In the genomic region with DNA sequence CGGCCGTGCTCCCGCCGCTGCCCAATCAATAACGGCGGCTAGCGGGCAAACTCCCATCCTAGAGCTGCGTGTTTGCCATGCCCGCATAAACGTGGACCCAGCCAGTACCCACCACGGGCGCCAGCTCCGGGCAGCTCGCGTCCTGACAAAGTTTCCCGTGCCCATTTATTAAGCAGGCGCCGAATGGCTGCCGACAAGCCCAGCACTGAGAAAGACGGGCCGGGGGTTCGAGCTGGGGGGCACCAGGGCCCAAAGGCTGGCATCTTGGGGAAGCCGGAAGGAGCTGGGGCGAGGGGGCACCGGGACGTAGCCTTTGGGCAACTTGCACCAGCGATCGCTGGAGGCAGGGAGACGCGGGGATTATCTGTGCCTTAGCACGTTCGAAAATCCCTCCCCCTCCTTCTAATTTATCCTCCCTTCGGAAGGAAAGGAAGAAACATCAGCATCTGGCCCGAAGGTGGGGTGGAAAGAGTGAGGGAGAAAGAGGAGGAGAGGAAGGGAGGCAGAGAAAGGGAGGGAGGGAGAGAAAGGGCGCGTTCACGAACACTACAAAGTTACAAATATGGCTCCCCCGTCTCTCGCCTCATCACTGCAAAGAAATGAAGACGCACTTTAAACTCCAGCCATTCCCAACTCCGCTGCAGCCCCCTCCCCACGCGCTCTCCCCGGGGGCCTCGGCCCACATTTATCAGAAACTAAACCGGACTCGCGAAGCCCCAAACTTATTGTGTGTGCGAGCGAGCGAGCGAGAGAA, we compare ENCODE assay signal across 8 cellular contexts. TPM values are rescaled to one million over a fixed set of nuclear protein-coding genes. Genes with fewer than 3 reads are reported as not detected.
DNase-seq lines count a peak whose midpoint lies in the region; FAIRE-seq and TF ChIP-seq lines count a peak whose summit lies in the region.

No MANE protein-coding gene starts in this region.

- H3K4me3 ChIP-seq in AG04449 (ENCODE audit: low read depth, low read length) = peak overlapping the region; percentile 95
- peak overlapping the region; percentile 90 for H3K4me3 ChIP-seq in NT2/D1 (ENCODE audit: insufficient read length, low read depth)

- POLR2A ChIA-PET in AG04449 (lab: Yijun Ruan, JAX) = interaction anchor here (0.9 to 1.2 kb wide), 2 partner anchors 389 to 543 kb away, joined by 3 read pairs; a partner anchor contains a TSS

- peaks cover 6% of the 10 kb centered on the region for H3K27me3 Mint-ChIP-seq in neural crest cell (ENCODE audit: low read depth)

- H3K9me3 Mint-ChIP-seq in neural crest cell = no peaks in the 10 kb centered on the region

- TF ChIP-seq CTCF in AG04449 (IDR thresholded peaks at IDR 0.05; ENCODE audit: insufficient read depth, low read length, missing control alignments) (no peak), neural crest cell (conservative IDR thresholded peaks at IDR 0.05) (no peak)

- H3K4me1 Mint-ChIP-seq in neural crest cell = peaks cover 50% of the 10 kb centered on the region

- peak overlapping the region; percentile 98 for H3K27ac Mint-ChIP-seq in neural crest cell (ENCODE audit: unreplicated experiment)

- no peaks in the 10 kb centered on the region for H3K9me3 ChIP-seq in NT2/D1 (ENCODE audit: insufficient read depth, low read length)

- H3K27me3 ChIP-seq in NT2/D1 (ENCODE audit: insufficient read depth, insufficient read length) = peaks cover 14% of the 10 kb centered on the region

- peak overlapping the region; percentile 99 for H3K4me3 Mint-ChIP-seq in neural crest cell

- H3K36me3 Mint-ChIP-seq in neural crest cell (ENCODE audit: low read depth) = peaks cover 13% of the 10 kb centered on the region

- peaks cover 12% of the 10 kb centered on the region for H3K36me3 ChIP-seq in NT2/D1 (ENCODE audit: insufficient read depth, insufficient read length, low read length)

- DNase-seq in AG04449 (ENCODE audit: low read depth, low spot score) (no peak), GM18507 (ENCODE audit: extremely low spot score, insufficient read length, low read depth) (no peak), NT2/D1 (ENCODE audit: low read depth, low spot score) (peak; percentile 28), fibroblast of the conjunctiva (ENCODE audit: low read depth) (peak; percentile 54), neural crest cell (ENCODE audit: low read depth, low spot score) (peak; percentile 39), urothelium cell line (ENCODE audit: low spot score) (peak; percentile 56), cortex of kidney (lab: John Stamatoyannopoulos, UW) (no peak)
- DNase-seq in activated effector memory CD4-positive, alpha-beta T cell treated with Interleukin-2 at 50 U/mL for 16 hours = peak; percentile 34

- H3K9ac ChIP-seq in NT2/D1 (ENCODE audit: insufficient read length, low read depth) = peak overlapping the region; percentile 97

- peaks cover 3% of the 10 kb centered on the region for H3K4me1 ChIP-seq in NT2/D1 (ENCODE audit: insufficient read depth, insufficient read length)

- CTCF ChIA-PET in AG04449 (lab: Yijun Ruan, JAX) = interaction anchor here (0.9 to 1.2 kb wide), 5 partner anchors 14 to 266 kb away, joined by 3 to 4 read pairs (median 3); no protein-coding TSS in a partner anchor

- peak; percentile 41 for FAIRE-seq in GM18507 (lab: Jason Lieb, UNC)
- FAIRE-seq in urothelium cell line (lab: Jason Lieb, UNC) = no peak

RNA-seq across cellular contexts. Expression of a gene that starts 1.1 kb away (rescaled TPM):
- total RNA-seq in neural crest cell = 355 and 367 TPM in 2 replicates

Comparison
In these comparisons a context has a peak if more than half of its experiments do, and no peak if none do; other contexts are left out.
1. DNase-seq: peak in NT2/D1 (single experiment), activated effector memory CD4-positive, alpha-beta T cell treated with Interleukin-2 at 50 U/mL for 16 hours (single experiment), fibroblast of the conjunctiva (single experiment), neural crest cell (single experiment) and urothelium cell line (single experiment); none in AG04449 (single experiment), GM18507 (single experiment) and cortex of kidney (single experiment).